1 cellular context compared by ENCODE assay signal in the genomic region with DNA sequence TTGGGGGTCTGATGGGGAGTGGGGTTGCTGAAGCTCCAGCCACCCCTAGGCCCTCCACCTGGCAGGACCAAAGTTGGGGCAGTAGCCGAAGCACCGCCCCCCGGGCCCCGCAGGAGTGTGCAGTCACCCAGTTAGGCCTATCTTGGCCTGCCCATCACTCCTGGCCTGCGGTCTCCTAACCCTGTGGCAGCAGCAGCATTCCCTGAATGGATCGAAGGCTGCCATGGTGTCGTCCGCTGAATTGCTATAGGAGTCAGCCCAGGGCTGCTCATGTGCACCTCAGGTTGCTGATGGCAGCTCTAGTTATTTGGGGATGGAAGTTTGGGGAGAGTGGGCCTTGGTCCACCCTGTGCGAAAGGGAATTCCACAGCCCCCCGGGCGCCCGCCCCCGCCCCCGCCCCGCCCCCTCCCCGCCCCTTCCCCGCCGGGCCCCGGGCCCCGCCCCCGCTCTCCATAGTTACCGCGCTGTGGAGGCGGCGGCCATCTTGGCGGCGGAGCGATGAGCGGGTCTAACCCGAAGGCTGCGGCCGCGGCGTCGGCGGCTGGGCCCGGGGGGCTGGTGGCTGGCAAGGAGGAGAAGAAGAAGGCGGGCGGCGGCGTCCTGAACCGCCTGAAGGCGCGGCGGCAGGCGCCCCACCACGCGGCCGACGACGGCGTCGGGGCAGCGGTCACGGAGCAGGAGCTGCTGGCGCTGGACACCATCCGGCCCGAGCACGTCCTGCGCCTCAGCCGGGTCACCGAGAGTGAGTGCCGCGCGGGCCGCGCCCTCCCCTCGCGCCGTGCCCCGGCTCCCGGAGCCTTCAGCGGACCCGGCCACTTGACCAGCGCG.
A peak's percentile ranks its signal among the peaks of the same experiment; 100 is the strongest.
TF ChIP-seq lines count a peak whose summit lies in the region.

A gene (plus strand): TSS at position 483 of the 829 bp plus-strand sequence. CDS start 17 bp downstream, at position 500.

TF ChIP-seq in GM12878, 131 proteins besides CTCF, POLR2A, EP300 and RAD21 (continued from another document):
- TF ChIP-seq, protein P1, sequence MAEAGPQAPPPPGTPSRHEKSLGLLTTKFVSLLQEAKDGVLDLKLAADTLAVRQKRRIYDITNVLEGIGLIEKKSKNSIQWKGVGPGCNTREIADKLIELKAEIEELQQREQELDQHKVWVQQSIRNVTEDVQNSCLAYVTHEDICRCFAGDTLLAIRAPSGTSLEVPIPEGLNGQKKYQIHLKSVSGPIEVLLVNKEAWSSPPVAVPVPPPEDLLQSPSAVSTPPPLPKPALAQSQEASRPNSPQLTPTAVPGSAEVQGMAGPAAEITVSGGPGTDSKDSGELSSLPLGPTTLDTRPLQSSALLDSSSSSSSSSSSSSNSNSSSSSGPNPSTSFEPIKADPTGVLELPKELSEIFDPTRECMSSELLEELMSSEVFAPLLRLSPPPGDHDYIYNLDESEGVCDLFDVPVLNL (IDR thresholded peaks at IDR 0.05; ENCODE audit: low read depth, low read length): no peak
- TF ChIP-seq SP1 (IDR thresholded peaks at IDR 0.05; ENCODE audit: low read depth, low read length) (peak; percentile 38), MEF2A (IDR thresholded peaks at IDR 0.05; ENCODE audit: insufficient read depth, low read depth, low read length) (no peak), MYC (IDR thresholded peaks at IDR 0.05; ENCODE audit: insufficient read depth, insufficient read length, insufficient replicate concordance, low read length, severe bottlenecking) (no peak), CHD4 (IDR thresholded peaks at IDR 0.05) (no peak), JUNB (IDR thresholded peaks at IDR 0.05) (no peak), SMAD5 (IDR thresholded peaks at IDR 0.05; ENCODE audit: low read depth) (no peak), BHLHE40 (IDR thresholded peaks at IDR 0.05; ENCODE audit: borderline replicate concordance in 1 of 2, low read depth in 2 of 2, low read length in 1 of 2) (peak in 1 of 2 experiments; percentile 19; a peak in 1 of 4 replicates), FOXK2 (IDR thresholded peaks at IDR 0.05) (no peak), MEF2B (IDR thresholded peaks at IDR 0.05; ENCODE audit: partially characterized antibody, poor library complexity, severe bottlenecking) (no peak), SREBF1 (IDR thresholded peaks at IDR 0.05; ENCODE audit: low read length) (no peak)
- TF ChIP-seq, protein P2, sequence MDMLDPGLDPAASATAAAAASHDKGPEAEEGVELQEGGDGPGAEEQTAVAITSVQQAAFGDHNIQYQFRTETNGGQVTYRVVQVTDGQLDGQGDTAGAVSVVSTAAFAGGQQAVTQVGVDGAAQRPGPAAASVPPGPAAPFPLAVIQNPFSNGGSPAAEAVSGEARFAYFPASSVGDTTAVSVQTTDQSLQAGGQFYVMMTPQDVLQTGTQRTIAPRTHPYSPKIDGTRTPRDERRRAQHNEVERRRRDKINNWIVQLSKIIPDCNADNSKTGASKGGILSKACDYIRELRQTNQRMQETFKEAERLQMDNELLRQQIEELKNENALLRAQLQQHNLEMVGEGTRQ (IDR thresholded peaks at IDR 0.05; ENCODE audit: borderline replicate concordance, low read depth, low read length): no peak
- TF ChIP-seq, protein P3, sequence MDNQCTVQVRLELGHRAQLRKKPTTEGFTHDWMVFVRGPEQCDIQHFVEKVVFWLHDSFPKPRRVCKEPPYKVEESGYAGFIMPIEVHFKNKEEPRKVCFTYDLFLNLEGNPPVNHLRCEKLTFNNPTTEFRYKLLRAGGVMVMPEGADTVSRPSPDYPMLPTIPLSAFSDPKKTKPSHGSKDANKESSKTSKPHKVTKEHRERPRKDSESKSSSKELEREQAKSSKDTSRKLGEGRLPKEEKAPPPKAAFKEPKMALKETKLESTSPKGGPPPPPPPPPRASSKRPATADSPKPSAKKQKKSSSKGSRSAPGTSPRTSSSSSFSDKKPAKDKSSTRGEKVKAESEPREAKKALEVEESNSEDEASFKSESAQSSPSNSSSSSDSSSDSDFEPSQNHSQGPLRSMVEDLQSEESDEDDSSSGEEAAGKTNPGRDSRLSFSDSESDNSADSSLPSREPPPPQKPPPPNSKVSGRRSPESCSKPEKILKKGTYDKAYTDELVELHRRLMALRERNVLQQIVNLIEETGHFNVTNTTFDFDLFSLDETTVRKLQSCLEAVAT (IDR thresholded peaks at IDR 0.05): no peak
- TF ChIP-seq, protein P4, sequence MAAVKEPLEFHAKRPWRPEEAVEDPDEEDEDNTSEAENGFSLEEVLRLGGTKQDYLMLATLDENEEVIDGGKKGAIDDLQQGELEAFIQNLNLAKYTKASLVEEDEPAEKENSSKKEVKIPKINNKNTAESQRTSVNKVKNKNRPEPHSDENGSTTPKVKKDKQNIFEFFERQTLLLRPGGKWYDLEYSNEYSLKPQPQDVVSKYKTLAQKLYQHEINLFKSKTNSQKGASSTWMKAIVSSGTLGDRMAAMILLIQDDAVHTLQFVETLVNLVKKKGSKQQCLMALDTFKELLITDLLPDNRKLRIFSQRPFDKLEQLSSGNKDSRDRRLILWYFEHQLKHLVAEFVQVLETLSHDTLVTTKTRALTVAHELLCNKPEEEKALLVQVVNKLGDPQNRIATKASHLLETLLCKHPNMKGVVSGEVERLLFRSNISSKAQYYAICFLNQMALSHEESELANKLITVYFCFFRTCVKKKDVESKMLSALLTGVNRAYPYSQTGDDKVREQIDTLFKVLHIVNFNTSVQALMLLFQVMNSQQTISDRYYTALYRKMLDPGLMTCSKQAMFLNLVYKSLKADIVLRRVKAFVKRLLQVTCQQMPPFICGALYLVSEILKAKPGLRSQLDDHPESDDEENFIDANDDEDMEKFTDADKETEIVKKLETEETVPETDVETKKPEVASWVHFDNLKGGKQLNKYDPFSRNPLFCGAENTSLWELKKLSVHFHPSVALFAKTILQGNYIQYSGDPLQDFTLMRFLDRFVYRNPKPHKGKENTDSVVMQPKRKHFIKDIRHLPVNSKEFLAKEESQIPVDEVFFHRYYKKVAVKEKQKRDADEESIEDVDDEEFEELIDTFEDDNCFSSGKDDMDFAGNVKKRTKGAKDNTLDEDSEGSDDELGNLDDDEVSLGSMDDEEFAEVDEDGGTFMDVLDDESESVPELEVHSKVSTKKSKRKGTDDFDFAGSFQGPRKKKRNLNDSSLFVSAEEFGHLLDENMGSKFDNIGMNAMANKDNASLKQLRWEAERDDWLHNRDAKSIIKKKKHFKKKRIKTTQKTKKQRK (IDR thresholded peaks at IDR 0.05; ENCODE audit: low read depth, low read length): no peak
- TF ChIP-seq, protein P5, sequence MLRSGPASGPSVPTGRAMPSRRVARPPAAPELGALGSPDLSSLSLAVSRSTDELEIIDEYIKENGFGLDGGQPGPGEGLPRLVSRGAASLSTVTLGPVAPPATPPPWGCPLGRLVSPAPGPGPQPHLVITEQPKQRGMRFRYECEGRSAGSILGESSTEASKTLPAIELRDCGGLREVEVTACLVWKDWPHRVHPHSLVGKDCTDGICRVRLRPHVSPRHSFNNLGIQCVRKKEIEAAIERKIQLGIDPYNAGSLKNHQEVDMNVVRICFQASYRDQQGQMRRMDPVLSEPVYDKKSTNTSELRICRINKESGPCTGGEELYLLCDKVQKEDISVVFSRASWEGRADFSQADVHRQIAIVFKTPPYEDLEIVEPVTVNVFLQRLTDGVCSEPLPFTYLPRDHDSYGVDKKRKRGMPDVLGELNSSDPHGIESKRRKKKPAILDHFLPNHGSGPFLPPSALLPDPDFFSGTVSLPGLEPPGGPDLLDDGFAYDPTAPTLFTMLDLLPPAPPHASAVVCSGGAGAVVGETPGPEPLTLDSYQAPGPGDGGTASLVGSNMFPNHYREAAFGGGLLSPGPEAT (IDR thresholded peaks at IDR 0.05; ENCODE audit: low read depth): no peak
TF ChIP-seq in GM12878: peak in this region for 19.
